In genomic region chr7:5527387-5528070, GRCh38 we compare ENCODE assay signal across 8 cellular contexts. TPM values are rescaled to one million over a fixed set of nuclear protein-coding genes. Genes with fewer than 3 reads are reported as not detected.
DNase-seq lines count a peak whose midpoint lies in the region; ATAC-seq and TF ChIP-seq lines count a peak whose summit lies in the region.
"Not testable (repeated sequence)": the region's sequence is repeated elsewhere in the genome, so short reads cannot be mapped to it uniquely, and the experiment has no call there.

No MANE protein-coding gene starts in this region.

- peaks cover 38 to 52% of the 10 kb centered on the region in 2 donors for H3K4me1 Mint-ChIP-seq in effector memory CD8-positive, alpha-beta T cell (ENCODE audit: low read depth in 2 of 2)
- peaks cover 53 to 62% of the 10 kb centered on the region in 2 donors for H3K4me1 Mint-ChIP-seq in natural killer cell
- peaks cover 69% of the 10 kb centered on the region for H3K4me1 Mint-ChIP-seq in stimulated activated memory B cell treated with anti-CD40 and anti-IgM and Interleukin-4, amounts not matched to agents 10 μg/mL and 1 μg/mL and 100 μg/mL, for 72 hours

- peak; percentile 29 for DNase-seq in HCEC 1CT
- not testable (repeated sequence) for DNase-seq in SK-N-MC (ENCODE audit: low read depth, low spot score); activated naive CD4-positive, alpha-beta T cell treated with anti-CD3 and anti-CD28 coated beads, Interleukin-2, amount 50 U/mL, for 72 hours (ENCODE audit: low spot score in 2 of 2); effector memory CD8-positive, alpha-beta T cell; natural killer cell

- H3K4me3 ChIP-seq in BLaER1 treated with 17β-estradiol and CSF1 and Interleukin-3, amounts not matched to agents 10 nM and 100 nM = peak overlapping the region; percentile 84 to 99 (median 96)
- H3K4me3 ChIP-seq in SK-N-MC (peak overlapping the region; percentile 87), iPS-11a (ENCODE audit: low read depth, low read length) (peak overlapping the region; percentile 89)

- intact Hi-C loops in natural killer cell (cut with micrococcal nuclease) = not testable (repeated sequence)

- peaks cover 36 to 55% of the 10 kb centered on the region in 2 donors for H3K36me3 Mint-ChIP-seq in activated naive CD4-positive, alpha-beta T cell treated with anti-CD3 and anti-CD28 coated beads, Interleukin-2, amount 50 U/mL, for 72 hours
- peaks cover 91% of the 10 kb centered on the region for H3K36me3 Mint-ChIP-seq in effector memory CD8-positive, alpha-beta T cell (ENCODE audit: insufficient read depth)
- peaks cover 15% of the 10 kb centered on the region for H3K36me3 Mint-ChIP-seq in natural killer cell
- H3K36me3 Mint-ChIP-seq in stimulated activated memory B cell treated with anti-CD40 and anti-IgM and Interleukin-4, amounts not matched to agents 10 μg/mL and 1 μg/mL and 100 μg/mL, for 72 hours = peaks cover 51% of the 10 kb centered on the region

- H3K36me3 ChIP-seq in BLaER1 treated with 17β-estradiol and CSF1 and Interleukin-3, amounts not matched to agents 10 nM and 100 nM = peaks cover 47 to 59% (median 52%) of the 10 kb centered on the region in 11 experiments
- H3K36me3 ChIP-seq in SK-N-MC (ENCODE audit: insufficient read depth, low read length) = peaks cover 50% of the 10 kb centered on the region

- peaks cover 9 to 72% (median 54%) of the 10 kb centered on the region in 10 experiments for H3K4me1 ChIP-seq in BLaER1 treated with 17β-estradiol and CSF1 and Interleukin-3, amounts not matched to agents 10 nM and 100 nM

- peak overlapping the region; percentile 94 to 99 for H3K27ac Mint-ChIP-seq in activated naive CD4-positive, alpha-beta T cell treated with anti-CD3 and anti-CD28 coated beads, Interleukin-2, amount 50 U/mL, for 72 hours
- H3K27ac Mint-ChIP-seq in effector memory CD8-positive, alpha-beta T cell = peak overlapping the region; percentile 97 to 99
- peak overlapping the region; percentile 95 for H3K27ac Mint-ChIP-seq in natural killer cell
- peak overlapping the region; percentile 88 for H3K27ac Mint-ChIP-seq in stimulated activated memory B cell treated with anti-CD40 and anti-IgM and Interleukin-4, amounts not matched to agents 10 μg/mL and 1 μg/mL and 100 μg/mL, for 72 hours

- H3K4me3 Mint-ChIP-seq in effector memory CD8-positive, alpha-beta T cell = peak overlapping the region; percentile 90 to 94
- H3K4me3 Mint-ChIP-seq in natural killer cell = peak overlapping the region; percentile 92
- peak overlapping the region; percentile 97 for H3K4me3 Mint-ChIP-seq in stimulated activated memory B cell treated with anti-CD40 and anti-IgM and Interleukin-4, amounts not matched to agents 10 μg/mL and 1 μg/mL and 100 μg/mL, for 72 hours

- H3K27ac ChIP-seq in BLaER1 treated with 17β-estradiol and CSF1 and Interleukin-3, amounts not matched to agents 10 nM and 100 nM = peak overlapping the region in 10 of 11 experiments; percentile 94 to 100 (median 100); a peak in 18 of 22 replicates
- H3K27ac ChIP-seq in SK-N-MC = peak overlapping the region; percentile 100

- not testable (repeated sequence) for H3K27me3 Mint-ChIP-seq in effector memory CD8-positive, alpha-beta T cell; natural killer cell (ENCODE audit: low read depth in 2 of 2); stimulated activated memory B cell treated with anti-CD40 and anti-IgM and Interleukin-4, amounts not matched to agents 10 μg/mL and 1 μg/mL and 100 μg/mL, for 72 hours

- H3K9me3 Mint-ChIP-seq in activated naive CD4-positive, alpha-beta T cell treated with anti-CD3 and anti-CD28 coated beads, Interleukin-2, amount 50 U/mL, for 72 hours; effector memory CD8-positive, alpha-beta T cell; natural killer cell; stimulated activated memory B cell treated with anti-CD40 and anti-IgM and Interleukin-4, amounts not matched to agents 10 μg/mL and 1 μg/mL and 100 μg/mL, for 72 hours: not testable (repeated sequence)

- TF ChIP-seq CTCF in natural killer cell (IDR thresholded peaks at IDR 0.05) = not testable (repeated sequence)

- peaks cover 0 to 20% (median 7%) of the 10 kb centered on the region in 11 experiments; a peak in 12 of 22 replicates for H3K9me3 ChIP-seq in BLaER1 treated with 17β-estradiol and CSF1 and Interleukin-3, amounts not matched to agents 10 nM and 100 nM (replicated peaks in 1 of 11)
- not testable (repeated sequence) for H3K9me3 ChIP-seq in SK-N-MC (ENCODE audit: low read depth, low read length)

- H3K4me2 ChIP-seq in BLaER1 treated with 17β-estradiol and CSF1 and Interleukin-3, amounts not matched to agents 10 nM and 100 nM = peak overlapping the region; percentile 85 to 99 (median 96)

- ATAC-seq in activated naive CD4-positive, alpha-beta T cell treated with anti-CD3 and anti-CD28 coated beads, Interleukin-2, amount 50 U/mL, for 72 hours; effector memory CD8-positive, alpha-beta T cell (replicated peaks); natural killer cell; stimulated activated memory B cell treated with anti-CD40 and anti-IgM and Interleukin-4, amounts not matched to agents 10 μg/mL and 1 μg/mL and 100 μg/mL, for 72 hours: not testable (repeated sequence)

- peak overlapping the region; percentile 97 to 100 (median 100) for H3K9ac ChIP-seq in BLaER1 treated with 17β-estradiol and CSF1 and Interleukin-3, amounts not matched to agents 10 nM and 100 nM
- not testable (repeated sequence) for H3K9ac ChIP-seq in SK-N-MC (ENCODE audit: insufficient read length)

- H4K20me1 ChIP-seq in BLaER1 treated with 17β-estradiol and CSF1 and Interleukin-3, amounts not matched to agents 10 nM and 100 nM = peaks cover 64 to 79% (median 72%) of the 10 kb centered on the region in 11 experiments

- H3K27me3 ChIP-seq in BLaER1 treated with 17β-estradiol and CSF1 and Interleukin-3, amounts not matched to agents 10 nM and 100 nM = not testable (repeated sequence)

RNA-seq across cellular contexts. Expression of gene ACTB, which starts 2.9 kb away (rescaled TPM):
- total RNA-seq in activated naive CD4-positive, alpha-beta T cell treated with anti-CD3 and anti-CD28 coated beads, Interleukin-2, amount 50 U/mL, for 72 hours = over 10,000 TPM in 1 of 2 donors, 1,000 to 10,000 TPM in 1; 9,203 to 11,527 TPM
- 1,000 to 10,000 TPM; 4,992 to 6,299 (median 6,160) TPM for total RNA-seq in natural killer cell

RNA-seq across cellular contexts. Expression of gene FBXL18, which starts 13.9 kb away (rescaled TPM):
- 10 to 100 TPM in 1 of 2 donors, 1 to 10 TPM in 1; 9.4 to 11.6 TPM for total RNA-seq in activated naive CD4-positive, alpha-beta T cell treated with anti-CD3 and anti-CD28 coated beads, Interleukin-2, amount 50 U/mL, for 72 hours
- total RNA-seq in natural killer cell = 10 to 100 TPM; 12.5 to 15.8 (median 12.8) TPM
